Comparison of ENCODE assay signal across 8 cellular contexts in genomic region chr1:150149490-150150453, GRCh38. TPM values are rescaled to one million over a fixed set of nuclear protein-coding genes. Genes with fewer than 3 reads are reported as not detected.
DNase-seq lines count a peak whose midpoint lies in the region; ATAC-seq and TF ChIP-seq lines count a peak whose summit lies in the region.

PLEKHO1 (plus strand) TSS chr1:150149916; CDS start chr1:150150258, 342 bp downstream.

- H3K4me1 ChIP-seq in mononuclear cell (ENCODE audit: insufficient read depth, low read length) = peaks cover 66% of the 10 kb centered on the region

- H3K4me3 Mint-ChIP-seq in endothelial cell (ENCODE audit: unreplicated experiment) = peak within 1 kb of the TSS; percentile 98

- DNase-seq in GM13976 (ENCODE audit: low spot score) (peak; percentile 86), NCI-H69 (lab: John Stamatoyannopoulos, UW) (peak; percentile 88), endothelial cell (ENCODE audit: low spot score) (peak; percentile 63), GF-D8 (lab: John Stamatoyannopoulos, UW) (no peak)
- peak; percentile 85 for DNase-seq in activated CD8-positive, alpha-beta memory T cell treated with anti-CD3 and anti-CD28 coated beads, Interleukin-2, amount 50 U/mL, for 48 hours
- peak; percentile 67 to 73 for DNase-seq in stimulated activated CD8-positive, alpha-beta memory T cell treated with anti-CD3 and anti-CD28 coated beads, Interleukin-4, amount 100 ng/mL, for 1 hour (ENCODE audit: low read depth in 2 of 2, low spot score in 1 of 2)

- H3K9me3 ChIP-seq in mononuclear cell (ENCODE audit: low read depth, low read length) = no peaks in the 10 kb centered on the region

- ATAC-seq in HG02885 (IDR thresholded peaks at IDR 0.05; ENCODE audit: poor library complexity, unreplicated experiment) = peak; percentile 59

- peak within 1 kb of the TSS; percentile 98 for H3K4me3 ChIP-seq in mononuclear cell (ENCODE audit: low read length)

- in situ Hi-C loops in GM13976 (cut with MboI; ENCODE audit: low sequenced_read_pairs, unreplicated experiment) = loop anchor here (25.0 kb wide), 1 partner anchor 187 kb away; no protein-coding TSS in a partner anchor

- peak within 1 kb of the TSS; percentile 80 for H3K27ac Mint-ChIP-seq in endothelial cell (ENCODE audit: unreplicated experiment)

- H3K36me3 Mint-ChIP-seq in endothelial cell (ENCODE audit: low read depth, unreplicated experiment) = peaks cover 32% of the 10 kb centered on the region

- H3K27me3 Mint-ChIP-seq in endothelial cell (ENCODE audit: unreplicated experiment) = peaks cover 14% of the 10 kb centered on the region

- TF ChIP-seq CTCF in GM13976 (IDR thresholded peaks at IDR 0.05; ENCODE audit: borderline replicate concordance, control extremely low read depth, extremely low read depth, insufficient read depth, missing control alignments) (no peak), endothelial cell (IDR thresholded peaks at IDR 0.05; ENCODE audit: unreplicated experiment) (no peak)

- no peaks in the 10 kb centered on the region for H3K27me3 ChIP-seq in mononuclear cell (ENCODE audit: insufficient read depth, low read length)

- H3K4me1 Mint-ChIP-seq in endothelial cell (ENCODE audit: unreplicated experiment) = peaks cover 40% of the 10 kb centered on the region

- H3K9me3 Mint-ChIP-seq in endothelial cell (ENCODE audit: unreplicated experiment) = no peaks in the 10 kb centered on the region

RNA-seq across cellular contexts. Expression of gene PLEKHO1, which starts in this region (rescaled TPM):
- total RNA-seq in endothelial cell (ENCODE audit: unreplicated experiment) (71.6 TPM), mononuclear cell (80.9 TPM)
